ENCODE assay signal across 1 cellular context in genomic region chr6:148943451-148943850, GRCh38.
TF ChIP-seq lines count a peak whose summit lies in the region.

No MANE protein-coding gene starts in this region.

TF ChIP-seq in SK-N-SH treated with all-trans-retinoic acid at 6 μM for 48 hours, 23 proteins besides CTCF, POLR2A, EP300 and RAD21 (continued from another document):
- TF ChIP-seq CSRNP3 (CRISPR knock-in tag; IDR thresholded peaks at IDR 0.05) = no peak
- TF ChIP-seq RARB (CRISPR knock-in tag; IDR thresholded peaks at IDR 0.05) = no peak
- no peak for TF ChIP-seq TCF4 (CRISPR knock-in tag; IDR thresholded peaks at IDR 0.05; ENCODE audit: borderline replicate concordance)
- TF ChIP-seq OSR1 (CRISPR knock-in tag; IDR thresholded peaks at IDR 0.05) = no peak
- no peak for TF ChIP-seq ZNF70 (CRISPR knock-in tag; IDR thresholded peaks at IDR 0.05)
- no peak for TF ChIP-seq TOX (CRISPR knock-in tag; IDR thresholded peaks at IDR 0.05; ENCODE audit: borderline replicate concordance)
- no peak for TF ChIP-seq PPARA (CRISPR knock-in tag; IDR thresholded peaks at IDR 0.05; ENCODE audit: borderline replicate concordance)
- TF ChIP-seq ISL1 (CRISPR knock-in tag; IDR thresholded peaks at IDR 0.05) = no peak
- TF ChIP-seq GLIS3 (CRISPR knock-in tag; IDR thresholded peaks at IDR 0.05) = no peak
- TF ChIP-seq CSDC2 (CRISPR knock-in tag; IDR thresholded peaks at IDR 0.05) = no peak
- no peak for TF ChIP-seq BACH2 (CRISPR knock-in tag; IDR thresholded peaks at IDR 0.05; ENCODE audit: borderline replicate concordance)
- no peak for TF ChIP-seq TSHZ2 (CRISPR knock-in tag; IDR thresholded peaks at IDR 0.05)
- TF ChIP-seq ZC3H10 (CRISPR knock-in tag; IDR thresholded peaks at IDR 0.05) = no peak
- TF ChIP-seq POU6F1 (CRISPR knock-in tag; IDR thresholded peaks at IDR 0.05; ENCODE audit: borderline replicate concordance, low read depth) = no peak
- TF ChIP-seq ESRRG (CRISPR knock-in tag; IDR thresholded peaks at IDR 0.05) = no peak
- TF ChIP-seq ZFP30 (CRISPR knock-in tag; IDR thresholded peaks at IDR 0.05) = no peak
- TF ChIP-seq ZFP3 (CRISPR knock-in tag; IDR thresholded peaks at IDR 0.05) = no peak
- no peak for TF ChIP-seq ZNF565 (CRISPR knock-in tag; conservative IDR thresholded peaks at IDR 0.05; ENCODE audit: low read depth)
TF ChIP-seq in SK-N-SH treated with all-trans-retinoic acid at 6 μM for 48 hours: peak in this region for 0.
